Comparison of ENCODE assay signal across 8 cellular contexts in genomic region chr5:131164931-131165727, GRCh38. TPM values are rescaled to one million over a fixed set of nuclear protein-coding genes. Genes with fewer than 3 reads are reported as not detected.
DNase-seq lines count a peak whose midpoint lies in the region; ATAC-seq and TF ChIP-seq lines count a peak whose summit lies in the region.

Gene HINT1 (minus strand): TSS chr5:131165256. CDS start chr5:131165205, 51 bp downstream.

- peaks cover 37 to 78% (median 52%) of the 10 kb centered on the region in 4 donors for H3K4me1 Mint-ChIP-seq in CD4-positive, alpha-beta memory T cell
- peaks cover 39% of the 10 kb centered on the region for H3K4me1 Mint-ChIP-seq in activated CD8-positive, alpha-beta T cell treated with anti-CD3 and anti-CD28 coated beads for 36 hours (ENCODE audit: low read depth)

- peaks cover 49% of the 10 kb centered on the region for H3K4me1 ChIP-seq in CD4-positive, alpha-beta memory T cell (ENCODE audit: insufficient read depth, low read length)
- H3K4me1 ChIP-seq in lung (ENCODE audit: control insufficient read depth in 2 of 2, insufficient read depth in 2 of 2, low read length in 2 of 2) = peaks cover 0 to 2% of the 10 kb centered on the region in 2 donors

- POLR2A ChIA-PET in CD4-positive, alpha-beta memory T cell (lab: Charles Lee; ENCODE audit: partially characterized antibody) = interaction anchor here (0.6 to 4.2 kb wide), 20 partner anchors 8 to 250 kb away, joined by 3 to 83 read pairs (median 4); partner anchors contain the start of gene CDC42SE2
- POLR2A ChIA-PET in activated CD8-positive, alpha-beta T cell treated with anti-CD3 and anti-CD28 coated beads for 36 hours (lab: Charles Lee) = interaction anchor here (0.6 to 1.8 kb wide), 9 partner anchors 87 to 229 kb away, joined by 3 to 10 read pairs (median 5); partner anchors contain the start of gene CDC42SE2

- no peaks in the 10 kb centered on the region for H3K9me3 ChIP-seq in CD4-positive, alpha-beta memory T cell (ENCODE audit: control insufficient read depth in 1 of 2, low read length in 2 of 2)
- no peaks in the 10 kb centered on the region for H3K9me3 ChIP-seq in lung (ENCODE audit: control insufficient read depth in 2 of 2, insufficient read depth in 1 of 2, low read length in 1 of 2)

- peak; percentile 86 to 92 (median 91) for DNase-seq in CD4-positive, alpha-beta memory T cell
- DNase-seq in HK-2 (ENCODE audit: unreplicated experiment) = peak; percentile 89
- peak; percentile 60 for DNase-seq in NCI-H82 treated with DMSO at 0.1 percent for 48 hours (lab: John Stamatoyannopoulos, UW; ENCODE audit: unreplicated experiment)
- peak; percentile 94 for DNase-seq in activated CD8-positive, alpha-beta T cell treated with anti-CD3 and anti-CD28 coated beads for 36 hours
- DNase-seq in ecto neural progenitor cell (ENCODE audit: low spot score) = peak; percentile 96
- peak; percentile 90 for DNase-seq in lung (ENCODE audit: low spot score)
- DNase-seq in stimulated activated CD4-positive, alpha-beta T cell treated with anti-CD3 and anti-CD28 coated beads, TNF-alpha, amount 100 ng/mL, for 48 hours (ENCODE audit: low read depth in 3 of 3) = peak; percentile 85 to 92 (median 89)

- no peak for TF ChIP-seq CTCF in activated CD8-positive, alpha-beta T cell treated with anti-CD3 and anti-CD28 coated beads for 36 hours (IDR thresholded peaks at IDR 0.05)
- TF ChIP-seq CTCF in lung (IDR thresholded peaks at IDR 0.05; ENCODE audit: control extremely low read depth, extremely low read depth) = no peak

- H3K4me3 Mint-ChIP-seq in CD4-positive, alpha-beta memory T cell = peak within 1 kb of the TSS; percentile 94 to 98 (median 98)
- peak within 1 kb of the TSS; percentile 98 for H3K4me3 Mint-ChIP-seq in activated CD8-positive, alpha-beta T cell treated with anti-CD3 and anti-CD28 coated beads for 36 hours

- peak; percentile 83 for ATAC-seq in GM19452 (IDR thresholded peaks at IDR 0.05; ENCODE audit: unreplicated experiment)
- peak; percentile 90 for ATAC-seq in activated CD8-positive, alpha-beta T cell treated with anti-CD3 and anti-CD28 coated beads for 36 hours
- ATAC-seq in lung (ENCODE audit: insufficient read depth, low FRiP score) = peak; percentile 88

- no peaks in the 10 kb centered on the region for H3K9me3 Mint-ChIP-seq in CD4-positive, alpha-beta memory T cell
- no peaks in the 10 kb centered on the region for H3K9me3 Mint-ChIP-seq in activated CD8-positive, alpha-beta T cell treated with anti-CD3 and anti-CD28 coated beads for 36 hours

- H3K27ac ChIP-seq in CD4-positive, alpha-beta memory T cell (ENCODE audit: low read depth, low read length) = peak within 1 kb of the TSS; percentile 96
- peak within 1 kb of the TSS; percentile 92 to 98 for H3K27ac ChIP-seq in lung (ENCODE audit: low read depth in 1 of 2, low read length in 1 of 2)

- intact Hi-C loops in CD4-positive, alpha-beta memory T cell (cut with micrococcal nuclease) = loop anchor here (1.0 to 10.0 kb wide), 8 partner anchors 44 to 470 kb away; partner anchors contain the start of genes CDC42SE2 and RAPGEF6
- intact Hi-C loops in activated CD8-positive, alpha-beta T cell treated with anti-CD3 and anti-CD28 coated beads for 36 hours (cut with micrococcal nuclease) = loop anchor here (1.0 kb wide), 1 partner anchor 87 kb away; no protein-coding TSS in a partner anchor

- no peaks in the 10 kb centered on the region for H3K27me3 ChIP-seq in CD4-positive, alpha-beta memory T cell (ENCODE audit: insufficient read depth, low read length)
- no peaks in the 10 kb centered on the region for H3K27me3 ChIP-seq in lung (ENCODE audit: control insufficient read depth, insufficient read depth)

- 1% methylated on average over 46 to 49 of the region's 49 CpGs for WGBS in lung, 2 donors

- CTCF ChIA-PET in CD4-positive, alpha-beta memory T cell (lab: Charles Lee; ENCODE audit: partially characterized antibody) = interaction anchor here (0.7 to 1.4 kb wide), 22 partner anchors 14 to 254 kb away, joined by 3 to 17 read pairs (median 4); no protein-coding TSS in a partner anchor
- CTCF ChIA-PET in activated CD8-positive, alpha-beta T cell treated with anti-CD3 and anti-CD28 coated beads for 36 hours (lab: Charles Lee) = interaction anchor here (0.6 to 1.8 kb wide), 4 partner anchors 11 to 217 kb away, joined by 3 to 7 read pairs (median 4); partner anchors contain the start of gene CDC42SE2

- peaks cover 23 to 40% of the 10 kb centered on the region in 2 donors for H3K36me3 Mint-ChIP-seq in CD4-positive, alpha-beta memory T cell
- peaks cover 40% of the 10 kb centered on the region for H3K36me3 Mint-ChIP-seq in activated CD8-positive, alpha-beta T cell treated with anti-CD3 and anti-CD28 coated beads for 36 hours (ENCODE audit: low read depth)

- peak within 1 kb of the TSS; percentile 31 to 89 for H3K4me3 ChIP-seq in CD4-positive, alpha-beta memory T cell (ENCODE audit: low read length in 2 of 2)
- H3K4me3 ChIP-seq in lung = peak within 1 kb of the TSS; percentile 94

- H3K27me3 Mint-ChIP-seq in CD4-positive, alpha-beta memory T cell = no peaks in the 10 kb centered on the region
- H3K27me3 Mint-ChIP-seq in activated CD8-positive, alpha-beta T cell treated with anti-CD3 and anti-CD28 coated beads for 36 hours = no peaks in the 10 kb centered on the region

- H3K36me3 ChIP-seq in CD4-positive, alpha-beta memory T cell (ENCODE audit: insufficient read depth, low read length) = peaks cover 18% of the 10 kb centered on the region
- peaks cover 8 to 11% of the 10 kb centered on the region in 2 donors for H3K36me3 ChIP-seq in lung (ENCODE audit: control insufficient read depth in 2 of 2, insufficient read depth in 2 of 2, low read length in 2 of 2)

- H3K27ac Mint-ChIP-seq in CD4-positive, alpha-beta memory T cell = peak within 1 kb of the TSS; percentile 89 to 99 (median 98)
- peak within 1 kb of the TSS; percentile 98 for H3K27ac Mint-ChIP-seq in activated CD8-positive, alpha-beta T cell treated with anti-CD3 and anti-CD28 coated beads for 36 hours

RNA-seq across cellular contexts. Expression of gene HINT1, which starts in this region (rescaled TPM):
- total RNA-seq in CD4-positive, alpha-beta memory T cell = 100 to 1,000 TPM; 278 to 289 TPM
- 100 to 1,000 TPM; 445 to 559 TPM for polyA plus RNA-seq in CD4-positive, alpha-beta memory T cell
- 100 to 1,000 TPM; 317 to 322 TPM for total RNA-seq in activated CD8-positive, alpha-beta T cell treated with anti-CD3 and anti-CD28 coated beads for 36 hours
- 100 to 1,000 TPM; 125 to 149 TPM for total RNA-seq in lung
- polyA plus RNA-seq in lung = 100 to 1,000 TPM; 215 to 259 TPM

Comparison
In these comparisons a context has a peak if more than half of its experiments do, and no peak if none do; other contexts are left out.
1. Peak in every context shown above with its lines: DNase-seq, ATAC-seq, H3K4me3 ChIP-seq and H3K27ac ChIP-seq.